Comparison of ENCODE assay signal across 9 cellular contexts in the genomic region with DNA sequence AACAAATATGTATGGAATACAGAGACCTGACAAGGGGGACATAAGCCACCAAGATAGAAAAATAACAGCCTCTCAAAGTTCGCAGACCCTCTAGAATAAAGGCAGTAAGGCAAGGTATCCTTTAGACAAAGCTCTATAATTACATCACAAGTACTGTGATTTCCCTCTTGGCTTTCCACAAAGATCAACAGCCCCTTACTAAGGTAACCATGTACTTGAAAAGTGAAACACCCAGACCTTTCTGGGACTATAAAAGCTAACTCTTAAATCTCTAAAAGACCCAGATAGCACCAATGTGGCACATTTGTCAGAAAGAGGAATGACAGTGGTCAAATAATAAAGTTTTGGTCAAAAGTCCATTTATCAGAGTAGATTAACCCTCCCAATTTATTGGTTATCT. TPM values are rescaled to one million over a fixed set of nuclear protein-coding genes. Genes with fewer than 3 reads are reported as not detected.
DNase-seq lines count a peak whose midpoint lies in the region; ATAC-seq lines count a peak whose summit lies in the region.
"Had no signal": no experiment of that assay in that cellular context is flagged by ENCODE, and none has a peak within 500 bp of the region (broad histone marks: within the 10 kb centered on the region; RNA-seq: fewer than 3 reads in every experiment).

No MANE protein-coding gene starts in this region.

- H3K27ac ChIP-seq in BLaER1 treated with 17β-estradiol and CSF1 and Interleukin-3, amounts not matched to agents 10 nM and 100 nM = peak overlapping the region; percentile 36 to 85 (median 75); a peak in 21 of 22 replicates

- H3K36me3 ChIP-seq in BLaER1 treated with 17β-estradiol and CSF1 and Interleukin-3, amounts not matched to agents 10 nM and 100 nM = peaks cover 17 to 69% (median 31%) of the 10 kb centered on the region in 11 experiments; a peak in 19 of 22 replicates

- no peaks in the 10 kb centered on the region for H3K27me3 ChIP-seq in BLaER1 treated with 17β-estradiol and CSF1 and Interleukin-3, amounts not matched to agents 10 nM and 100 nM

- peaks cover 60 to 90% (median 79%) of the 10 kb centered on the region in 10 experiments for H3K4me1 ChIP-seq in BLaER1 treated with 17β-estradiol and CSF1 and Interleukin-3, amounts not matched to agents 10 nM and 100 nM

- no peaks in the 10 kb centered on the region for H3K27me3 Mint-ChIP-seq in activated CD8-positive, alpha-beta T cell treated with anti-CD3 and anti-CD28 coated beads, Interleukin-2, amount 10 ng/mL, durations not matched to agents 7 days and 5 days (ENCODE audit: low read depth)

- H3K9me3 Mint-ChIP-seq in activated CD8-positive, alpha-beta T cell treated with anti-CD3 and anti-CD28 coated beads, Interleukin-2, amount 10 ng/mL, durations not matched to agents 7 days and 5 days (ENCODE audit: insufficient read depth) = no peaks in the 10 kb centered on the region

- H3K4me2 ChIP-seq in BLaER1 treated with 17β-estradiol and CSF1 and Interleukin-3, amounts not matched to agents 10 nM and 100 nM = peak overlapping the region; percentile 58 to 88 (median 71)

- peak overlapping the region; percentile 30 to 75 (median 55); a peak in 19 of 22 replicates for H3K9ac ChIP-seq in BLaER1 treated with 17β-estradiol and CSF1 and Interleukin-3, amounts not matched to agents 10 nM and 100 nM

- peak overlapping the region; percentile 48 for H3K4me3 Mint-ChIP-seq in activated CD8-positive, alpha-beta T cell treated with anti-CD3 and anti-CD28 coated beads, Interleukin-2, amount 10 ng/mL, durations not matched to agents 7 days and 5 days

- H4K20me1 ChIP-seq in BLaER1 treated with 17β-estradiol and CSF1 and Interleukin-3, amounts not matched to agents 10 nM and 100 nM = peaks cover 94 to 100% (median 100%) of the 10 kb centered on the region in 11 experiments

- H3K36me3 Mint-ChIP-seq in activated CD8-positive, alpha-beta T cell treated with anti-CD3 and anti-CD28 coated beads, Interleukin-2, amount 10 ng/mL, durations not matched to agents 7 days and 5 days (ENCODE audit: low read depth) = peaks cover 24% of the 10 kb centered on the region

- H3K4me3 ChIP-seq in BLaER1 treated with 17β-estradiol and CSF1 and Interleukin-3, amounts not matched to agents 10 nM and 100 nM = peak overlapping the region in 4 of 10 experiments; percentile 17 to 51 (median 26); a peak in 5 of 20 replicates

- peaks cover 0 to 7% (median 1%) of the 10 kb centered on the region in 11 experiments; a peak in 10 of 22 replicates for H3K9me3 ChIP-seq in BLaER1 treated with 17β-estradiol and CSF1 and Interleukin-3, amounts not matched to agents 10 nM and 100 nM (replicated peaks in 1 of 11)

- H3K4me1 Mint-ChIP-seq in activated CD8-positive, alpha-beta T cell treated with anti-CD3 and anti-CD28 coated beads, Interleukin-2, amount 10 ng/mL, durations not matched to agents 7 days and 5 days (ENCODE audit: low read depth) = peaks cover 65% of the 10 kb centered on the region

- CTCF ChIA-PET in activated CD8-positive, alpha-beta T cell treated with anti-CD3 and anti-CD28 coated beads, Interleukin-2, amount 10 ng/mL, durations not matched to agents 7 days and 5 days (lab: Charles Lee) = interaction anchor here (1.0 to 2.5 kb wide), 9 partner anchors 13 to 534 kb away, joined by 3 to 11 read pairs (median 7); no protein-coding TSS in a partner anchor

- POLR2A ChIA-PET in activated CD8-positive, alpha-beta T cell treated with anti-CD3 and anti-CD28 coated beads, Interleukin-2, amount 10 ng/mL, durations not matched to agents 7 days and 5 days (lab: Charles Lee) = interaction anchor here (0.8 to 3.4 kb wide), 7 partner anchors 11 to 534 kb away, joined by 3 to 52 read pairs (median 4); a partner anchor contains a TSS

- ATAC-seq in GM18870 (IDR thresholded peaks at IDR 0.05; ENCODE audit: unreplicated experiment) (peak; percentile 18), HG03159 (IDR thresholded peaks at IDR 0.05; ENCODE audit: unreplicated experiment) (peak; percentile 13), HG03025 (IDR thresholded peaks at IDR 0.05; ENCODE audit: low FRiP score, unreplicated experiment) (no peak)
- peak; percentile 16 for ATAC-seq in activated CD8-positive, alpha-beta T cell treated with anti-CD3 and anti-CD28 coated beads, Interleukin-2, amount 10 ng/mL, durations not matched to agents 7 days and 5 days

- H3K27ac Mint-ChIP-seq in activated CD8-positive, alpha-beta T cell treated with anti-CD3 and anti-CD28 coated beads, Interleukin-2, amount 10 ng/mL, durations not matched to agents 7 days and 5 days = peak overlapping the region; percentile 77

- no peak for DNase-seq in activated CD8-positive, alpha-beta T cell treated with anti-CD3 and anti-CD28 coated beads, Interleukin-2, amount 10 ng/mL, durations not matched to agents 7 days and 5 days
- DNase-seq in NCI-H1092 treated with DMSO at 0.1 percent for 48 hours (lab: John Stamatoyannopoulos, UW) (no peak), MV-4-11 (lab: John Stamatoyannopoulos, UW) (no peak)
- no peak for DNase-seq in stimulated activated naive CD4-positive, alpha-beta T cell treated with Interleukin-2 at 50 U/mL for 16 hours (lab: John Stamatoyannopoulos, UW)
- DNase-seq: DMS 273 treated with DMSO at 0.1 percent for 48 hours had no signal

RNA-seq across cellular contexts. Expression of a gene that starts 51.9 kb away (rescaled TPM):
- total RNA-seq in activated CD8-positive, alpha-beta T cell treated with anti-CD3 and anti-CD28 coated beads, Interleukin-2, amount 10 ng/mL, durations not matched to agents 7 days and 5 days = 100 to 1,000 TPM; 165 to 166 TPM
